In the genomic region with DNA sequence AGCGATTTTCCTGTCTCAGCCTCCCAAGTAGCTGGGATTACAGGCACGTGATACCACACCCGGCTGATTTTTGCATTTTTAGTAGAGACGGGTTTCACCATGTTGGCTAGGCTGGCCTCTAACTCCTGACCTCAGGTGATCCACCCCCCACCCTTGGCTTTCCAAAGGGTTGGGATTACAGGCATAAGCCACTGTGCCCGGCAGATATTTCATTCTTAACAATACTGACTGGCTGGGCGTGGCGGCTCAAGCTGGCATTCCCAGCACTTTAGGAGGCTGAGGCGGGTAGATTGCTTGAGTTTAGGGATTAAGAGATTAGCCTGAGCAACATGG, we compare ENCODE assay signal across 1 cellular context.
TF ChIP-seq lines count a peak whose summit lies in the region.

No MANE protein-coding gene starts in this region.

TF ChIP-seq in GM23338, 12 proteins besides CTCF, POLR2A, EP300 and RAD21:
- TF ChIP-seq EZH2 (IDR thresholded peaks at IDR 0.05; ENCODE audit: low read depth, unreplicated experiment) (no peak), EZH2phosphoT487 (IDR thresholded peaks at IDR 0.05; ENCODE audit: unreplicated experiment) (no peak), JUNB (IDR thresholded peaks at IDR 0.05; ENCODE audit: unreplicated experiment) (no peak), ZNF114 (CRISPR knock-in tag; IDR thresholded peaks at IDR 0.05) (no peak), NANOG (IDR thresholded peaks at IDR 0.05; ENCODE audit: borderline replicate concordance) (no peak), CREB1 (CRISPR knock-in tag; IDR thresholded peaks at IDR 0.05; ENCODE audit: low read depth) (no peak), ETS1 (IDR thresholded peaks at IDR 0.05) (no peak)
